Comparison of ENCODE assay signal across 8 cellular contexts in genomic region chr7:105673367-105674188, GRCh38.
A peak's percentile ranks its signal among the peaks of the same experiment; 100 is the strongest.
DNase-seq lines count a peak whose midpoint lies in the region; ATAC-seq and TF ChIP-seq lines count a peak whose summit lies in the region.

No MANE protein-coding gene starts in this region.

- H3K4me3 ChIP-seq in subcutaneous abdominal adipose tissue (ENCODE audit: low read depth in 1 of 5, low read length in 5 of 5) (no peak overlapping the region), smooth muscle cell (no peak overlapping the region)

- peak; percentile 31 for ATAC-seq in foreskin keratinocyte
- no peak for ATAC-seq in GM18868 (IDR thresholded peaks at IDR 0.05; ENCODE audit: unreplicated experiment)
- ATAC-seq in HG02763 (IDR thresholded peaks at IDR 0.05; ENCODE audit: unreplicated experiment), result no peak

- no peaks in the 10 kb centered on the region for H3F3A ChIP-seq in smooth muscle cell (ENCODE audit: low read depth)

- no peak overlapping the region for H3K9ac ChIP-seq in subcutaneous abdominal adipose tissue (ENCODE audit: low read length in 5 of 5)
- H3K9ac ChIP-seq in smooth muscle cell (ENCODE audit: low read depth), result no peak overlapping the region

- H3K27me3 Mint-ChIP-seq in activated naive CD4-positive, alpha-beta T cell treated with anti-CD3 and anti-CD28 coated beads for 36 hours (ENCODE audit: low read depth), result no peaks in the 10 kb centered on the region

- no peaks in the 10 kb centered on the region for H4K20me1 ChIP-seq in smooth muscle cell (ENCODE audit: low read depth)

- CTCF ChIA-PET in activated naive CD4-positive, alpha-beta T cell treated with anti-CD3 and anti-CD28 coated beads for 36 hours (lab: Charles Lee), result interaction anchor here (0.5 to 8.1 kb wide), 9 partner anchors 12 to 370 kb away, joined by 3 to 55 read pairs (median 4); no protein-coding TSS in a partner anchor

- H3K79me2 ChIP-seq in smooth muscle cell (ENCODE audit: low read depth), result no peaks in the 10 kb centered on the region

- DNase-seq in activated naive CD4-positive, alpha-beta T cell treated with anti-CD3 and anti-CD28 coated beads for 36 hours, result peak; percentile 24
- no peak for DNase-seq in activated naive CD4-positive, alpha-beta T cell (lab: John Stamatoyannopoulos, UW)
- DNase-seq in NCI-H345 treated with DMSO at 0.1 percent for 48 hours (lab: John Stamatoyannopoulos, UW; ENCODE audit: unreplicated experiment) (peak; percentile 86), foreskin keratinocyte (peak in 1 of 2 donors; percentile 14), smooth muscle cell (lab: John Stamatoyannopoulos, UW; ENCODE audit: unreplicated experiment) (no peak)

- no peaks in the 10 kb centered on the region for H3K9me3 Mint-ChIP-seq in activated naive CD4-positive, alpha-beta T cell treated with anti-CD3 and anti-CD28 coated beads for 36 hours

- H3K4me1 Mint-ChIP-seq in activated naive CD4-positive, alpha-beta T cell treated with anti-CD3 and anti-CD28 coated beads for 36 hours (ENCODE audit: low read depth), result peaks cover 61% of the 10 kb centered on the region

- 95% methylated on average over 9 of the region's 9 CpGs for WGBS in smooth muscle cell (ENCODE audit: low lambda C conversion rate)

- no peak for TF ChIP-seq CTCF in foreskin keratinocyte (conservative IDR thresholded peaks at IDR 0.05)
- TF ChIP-seq CTCF in smooth muscle cell (IDR thresholded peaks at IDR 0.05; ENCODE audit: borderline replicate concordance, insufficient read depth, poor library complexity, severe bottlenecking), result no peak

- H3K36me3 ChIP-seq in subcutaneous abdominal adipose tissue (ENCODE audit: control insufficient read depth in 5 of 5, insufficient read depth in 5 of 5, low read length in 5 of 5) (no peaks in the 10 kb centered on the region), smooth muscle cell (ENCODE audit: low read depth) (no peaks in the 10 kb centered on the region)

- intact Hi-C loops in activated naive CD4-positive, alpha-beta T cell treated with anti-CD3 and anti-CD28 coated beads for 36 hours (cut with micrococcal nuclease), result loop anchor here (1.0 to 10.0 kb wide), 4 partner anchors 18 to 611 kb away; partner anchors contain the start of gene NAMPT

- no peak overlapping the region for H3K4me2 ChIP-seq in smooth muscle cell

- no peaks in the 10 kb centered on the region for H3K9me3 ChIP-seq in subcutaneous abdominal adipose tissue (ENCODE audit: control insufficient read depth in 5 of 5, low read length in 5 of 5)
- H3K9me3 ChIP-seq in smooth muscle cell (replicated peaks; ENCODE audit: low read depth), result no peaks in the 10 kb centered on the region

- no peak overlapping the region for H3K4me3 Mint-ChIP-seq in activated naive CD4-positive, alpha-beta T cell treated with anti-CD3 and anti-CD28 coated beads for 36 hours

- H2AFZ ChIP-seq in smooth muscle cell (ENCODE audit: low read depth), result no peak overlapping the region

- peak overlapping the region; percentile 76 for H3K27ac Mint-ChIP-seq in activated naive CD4-positive, alpha-beta T cell treated with anti-CD3 and anti-CD28 coated beads for 36 hours

- H3K27me3 ChIP-seq in foreskin keratinocyte (no peaks in the 10 kb centered on the region), subcutaneous abdominal adipose tissue (ENCODE audit: control insufficient read depth in 5 of 5, insufficient read depth in 4 of 5, low read length in 5 of 5) (no peaks in the 10 kb centered on the region), smooth muscle cell (ENCODE audit: low read depth) (no peaks in the 10 kb centered on the region)

- H3K36me3 Mint-ChIP-seq in activated naive CD4-positive, alpha-beta T cell treated with anti-CD3 and anti-CD28 coated beads for 36 hours (ENCODE audit: low read depth), result peaks cover 4% of the 10 kb centered on the region

- H3K27ac ChIP-seq in foreskin keratinocyte (no peak overlapping the region), subcutaneous abdominal adipose tissue (ENCODE audit: low read depth, low read length) (peak overlapping the region; percentile 82), smooth muscle cell (ENCODE audit: low read depth) (no peak overlapping the region)

- H3K4me1 ChIP-seq in foreskin keratinocyte (peaks cover 8% of the 10 kb centered on the region), subcutaneous abdominal adipose tissue (ENCODE audit: control insufficient read depth in 5 of 5, insufficient read depth in 5 of 5, low read length in 5 of 5) (peaks cover 13 to 54% (median 51%) of the 10 kb centered on the region in 5 donors), smooth muscle cell (ENCODE audit: low read depth) (no peaks in the 10 kb centered on the region)

Comparison
In these comparisons a context has a peak if more than half of its experiments do, and no peak if none do; other contexts are left out.
1. DNase-seq: peak in activated naive CD4-positive, alpha-beta T cell treated with anti-CD3 and anti-CD28 coated beads for 36 hours (single experiment) and NCI-H345 treated with DMSO at 0.1 percent for 48 hours (single experiment); none in activated naive CD4-positive, alpha-beta T cell (0 of 4) and smooth muscle cell (single experiment).